Comparison of ENCODE assay signal across 1 cellular context in the genomic region with DNA sequence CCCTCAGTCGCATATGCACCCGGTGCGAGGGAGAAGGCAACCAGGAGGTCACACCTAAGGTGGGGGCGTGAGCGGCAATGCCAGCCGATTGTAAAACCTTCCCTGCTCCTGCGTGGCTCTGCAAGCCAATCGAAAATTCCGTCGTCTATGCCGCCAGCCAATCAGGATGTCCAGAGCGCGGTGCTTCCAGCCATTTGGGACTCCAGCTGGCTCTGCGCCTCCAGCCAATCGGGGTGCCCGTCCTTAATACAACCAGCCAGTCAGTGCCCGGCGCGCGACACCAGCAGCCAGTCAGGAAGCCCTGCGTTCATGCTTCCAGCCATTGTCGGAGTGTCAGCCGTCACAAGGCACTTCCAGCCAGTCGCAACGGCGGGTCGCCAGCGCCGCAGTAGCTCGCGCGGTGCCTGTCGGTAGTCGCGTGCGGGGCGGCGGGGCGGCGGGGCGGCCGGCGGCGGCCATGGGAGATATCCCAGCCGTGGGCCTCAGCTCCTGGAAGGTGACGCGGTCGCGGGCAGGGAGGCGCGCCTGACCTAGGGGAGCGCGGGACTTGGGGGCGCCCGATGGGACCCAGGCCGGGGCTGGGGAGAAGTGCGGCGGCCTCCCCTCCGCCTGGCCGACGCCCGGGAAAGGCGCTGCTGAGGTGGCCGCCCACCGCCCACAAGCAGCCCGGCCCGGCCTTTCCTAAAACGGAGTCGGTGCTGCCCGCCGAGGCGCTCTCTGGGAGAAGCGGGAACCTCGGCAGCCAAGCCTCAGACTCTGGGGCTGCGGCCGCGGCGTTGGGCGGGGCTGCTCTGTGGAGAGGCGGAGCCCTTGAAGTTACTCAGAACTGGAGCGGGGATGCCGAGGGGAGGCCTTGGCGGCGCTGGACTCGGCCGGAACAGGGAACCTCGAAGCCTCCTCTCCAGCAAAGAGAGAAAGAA.
TF ChIP-seq lines count a peak whose summit lies in the region.

Gene AKR1E2, plus strand, starts transcription at position 340 of the 920 bp plus-strand sequence. Its CDS starts 118 bp downstream, at position 458.

TF ChIP-seq in WTC11, 78 proteins besides CTCF, POLR2A, EP300 and RAD21 (continued from another document and continues in another):
- TF ChIP-seq STAT6 (CRISPR knock-in tag; conservative IDR thresholded peaks at IDR 0.05; ENCODE audit: low read depth) (0 out of 2 replicates have a peak, but pooled peaks have one; percentile 31), NR3C1 (CRISPR knock-in tag; conservative IDR thresholded peaks at IDR 0.05; ENCODE audit: low read depth) (no peak; the same call in 1 of the 2 replicates), NFATC4 (CRISPR knock-in tag; IDR thresholded peaks at IDR 0.05) (no peak), ETV6 (CRISPR knock-in tag; IDR thresholded peaks at IDR 0.05) (peak; percentile 90), USF1 (CRISPR knock-in tag; IDR thresholded peaks at IDR 0.05) (peak; percentile 58; the same call in 1 of the 2 replicates), ZNF317 (CRISPR knock-in tag; IDR thresholded peaks at IDR 0.05; ENCODE audit: borderline replicate concordance, low read depth) (peak; percentile 66; the same call in 1 of the 2 replicates), ZNF416 (CRISPR knock-in tag; IDR thresholded peaks at IDR 0.05) (no peak), ZBTB21 (CRISPR knock-in tag; IDR thresholded peaks at IDR 0.05; ENCODE audit: borderline replicate concordance) (no peak), ZNF219 (CRISPR knock-in tag; IDR thresholded peaks at IDR 0.05; ENCODE audit: borderline replicate concordance) (no peak), ELF4 (CRISPR knock-in tag; IDR thresholded peaks at IDR 0.05; ENCODE audit: low read depth) (peak; percentile 89; the same call in 1 of the 2 replicates), NR2C2 (CRISPR knock-in tag; IDR thresholded peaks at IDR 0.05) (peak; percentile 86), KAT7 (CRISPR knock-in tag; IDR thresholded peaks at IDR 0.05; ENCODE audit: borderline replicate concordance) (peak; percentile 86; the same call in 1 of the 2 replicates), JAZF1 (CRISPR knock-in tag; IDR thresholded peaks at IDR 0.05) (no peak), HMGA2 (CRISPR knock-in tag; IDR thresholded peaks at IDR 0.05) (no peak), ZNF425 (CRISPR knock-in tag; conservative IDR thresholded peaks at IDR 0.05) (no peak), GTF2I (CRISPR knock-in tag; conservative IDR thresholded peaks at IDR 0.05) (no peak), SMAD4 (CRISPR knock-in tag; IDR thresholded peaks at IDR 0.05) (no peak), ATF1 (CRISPR knock-in tag; IDR thresholded peaks at IDR 0.05) (peak; percentile 87), ATF3 (CRISPR knock-in tag; conservative IDR thresholded peaks at IDR 0.05) (0 out of 2 replicates have a peak, but pooled peaks have one; percentile 65), ZNF232 (CRISPR knock-in tag; IDR thresholded peaks at IDR 0.05) (0 out of 2 replicates have a peak, but pooled peaks have one; percentile 74), CREM (CRISPR knock-in tag; IDR thresholded peaks at IDR 0.05) (peak; percentile 82), ATF6 (CRISPR knock-in tag; IDR thresholded peaks at IDR 0.05) (no peak), RORB (CRISPR knock-in tag; IDR thresholded peaks at IDR 0.05) (no peak), NFYB (CRISPR knock-in tag; conservative IDR thresholded peaks at IDR 0.05; ENCODE audit: low read depth) (peak; percentile 96), ZNF263 (CRISPR knock-in tag; IDR thresholded peaks at IDR 0.05; ENCODE audit: low read depth) (peak; percentile 71), E2F5 (CRISPR knock-in tag; IDR thresholded peaks at IDR 0.05) (peak; percentile 93), MXD4 (CRISPR knock-in tag; IDR thresholded peaks at IDR 0.05; ENCODE audit: borderline replicate concordance) (no peak), PRRX2 (CRISPR knock-in tag; IDR thresholded peaks at IDR 0.05) (no peak)
- TF ChIP-seq, protein P1, sequence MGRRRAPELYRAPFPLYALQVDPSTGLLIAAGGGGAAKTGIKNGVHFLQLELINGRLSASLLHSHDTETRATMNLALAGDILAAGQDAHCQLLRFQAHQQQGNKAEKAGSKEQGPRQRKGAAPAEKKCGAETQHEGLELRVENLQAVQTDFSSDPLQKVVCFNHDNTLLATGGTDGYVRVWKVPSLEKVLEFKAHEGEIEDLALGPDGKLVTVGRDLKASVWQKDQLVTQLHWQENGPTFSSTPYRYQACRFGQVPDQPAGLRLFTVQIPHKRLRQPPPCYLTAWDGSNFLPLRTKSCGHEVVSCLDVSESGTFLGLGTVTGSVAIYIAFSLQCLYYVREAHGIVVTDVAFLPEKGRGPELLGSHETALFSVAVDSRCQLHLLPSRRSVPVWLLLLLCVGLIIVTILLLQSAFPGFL (CRISPR knock-in tag; IDR thresholded peaks at IDR 0.05; ENCODE audit: borderline replicate concordance): peak; percentile 25; the same call in 1 of the 2 replicates
- TF ChIP-seq, protein P2, sequence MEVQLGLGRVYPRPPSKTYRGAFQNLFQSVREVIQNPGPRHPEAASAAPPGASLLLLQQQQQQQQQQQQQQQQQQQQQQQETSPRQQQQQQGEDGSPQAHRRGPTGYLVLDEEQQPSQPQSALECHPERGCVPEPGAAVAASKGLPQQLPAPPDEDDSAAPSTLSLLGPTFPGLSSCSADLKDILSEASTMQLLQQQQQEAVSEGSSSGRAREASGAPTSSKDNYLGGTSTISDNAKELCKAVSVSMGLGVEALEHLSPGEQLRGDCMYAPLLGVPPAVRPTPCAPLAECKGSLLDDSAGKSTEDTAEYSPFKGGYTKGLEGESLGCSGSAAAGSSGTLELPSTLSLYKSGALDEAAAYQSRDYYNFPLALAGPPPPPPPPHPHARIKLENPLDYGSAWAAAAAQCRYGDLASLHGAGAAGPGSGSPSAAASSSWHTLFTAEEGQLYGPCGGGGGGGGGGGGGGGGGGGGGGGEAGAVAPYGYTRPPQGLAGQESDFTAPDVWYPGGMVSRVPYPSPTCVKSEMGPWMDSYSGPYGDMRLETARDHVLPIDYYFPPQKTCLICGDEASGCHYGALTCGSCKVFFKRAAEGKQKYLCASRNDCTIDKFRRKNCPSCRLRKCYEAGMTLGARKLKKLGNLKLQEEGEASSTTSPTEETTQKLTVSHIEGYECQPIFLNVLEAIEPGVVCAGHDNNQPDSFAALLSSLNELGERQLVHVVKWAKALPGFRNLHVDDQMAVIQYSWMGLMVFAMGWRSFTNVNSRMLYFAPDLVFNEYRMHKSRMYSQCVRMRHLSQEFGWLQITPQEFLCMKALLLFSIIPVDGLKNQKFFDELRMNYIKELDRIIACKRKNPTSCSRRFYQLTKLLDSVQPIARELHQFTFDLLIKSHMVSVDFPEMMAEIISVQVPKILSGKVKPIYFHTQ (CRISPR knock-in tag; IDR thresholded peaks at IDR 0.05): no peak
- TF ChIP-seq, protein P3, sequence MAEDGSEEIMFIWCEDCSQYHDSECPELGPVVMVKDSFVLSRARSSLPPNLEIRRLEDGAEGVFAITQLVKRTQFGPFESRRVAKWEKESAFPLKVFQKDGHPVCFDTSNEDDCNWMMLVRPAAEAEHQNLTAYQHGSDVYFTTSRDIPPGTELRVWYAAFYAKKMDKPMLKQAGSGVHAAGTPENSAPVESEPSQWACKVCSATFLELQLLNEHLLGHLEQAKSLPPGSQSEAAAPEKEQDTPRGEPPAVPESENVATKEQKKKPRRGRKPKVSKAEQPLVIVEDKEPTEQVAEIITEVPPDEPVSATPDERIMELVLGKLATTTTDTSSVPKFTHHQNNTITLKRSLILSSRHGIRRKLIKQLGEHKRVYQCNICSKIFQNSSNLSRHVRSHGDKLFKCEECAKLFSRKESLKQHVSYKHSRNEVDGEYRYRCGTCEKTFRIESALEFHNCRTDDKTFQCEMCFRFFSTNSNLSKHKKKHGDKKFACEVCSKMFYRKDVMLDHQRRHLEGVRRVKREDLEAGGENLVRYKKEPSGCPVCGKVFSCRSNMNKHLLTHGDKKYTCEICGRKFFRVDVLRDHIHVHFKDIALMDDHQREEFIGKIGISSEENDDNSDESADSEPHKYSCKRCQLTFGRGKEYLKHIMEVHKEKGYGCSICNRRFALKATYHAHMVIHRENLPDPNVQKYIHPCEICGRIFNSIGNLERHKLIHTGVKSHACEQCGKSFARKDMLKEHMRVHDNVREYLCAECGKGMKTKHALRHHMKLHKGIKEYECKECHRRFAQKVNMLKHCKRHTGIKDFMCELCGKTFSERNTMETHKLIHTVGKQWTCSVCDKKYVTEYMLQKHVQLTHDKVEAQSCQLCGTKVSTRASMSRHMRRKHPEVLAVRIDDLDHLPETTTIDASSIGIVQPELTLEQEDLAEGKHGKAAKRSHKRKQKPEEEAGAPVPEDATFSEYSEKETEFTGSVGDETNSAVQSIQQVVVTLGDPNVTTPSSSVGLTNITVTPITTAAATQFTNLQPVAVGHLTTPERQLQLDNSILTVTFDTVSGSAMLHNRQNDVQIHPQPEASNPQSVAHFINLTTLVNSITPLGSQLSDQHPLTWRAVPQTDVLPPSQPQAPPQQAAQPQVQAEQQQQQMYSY (CRISPR knock-in tag; IDR thresholded peaks at IDR 0.05): peak; percentile 49; the same call in 1 of the 2 replicates
- TF ChIP-seq, protein P4, sequence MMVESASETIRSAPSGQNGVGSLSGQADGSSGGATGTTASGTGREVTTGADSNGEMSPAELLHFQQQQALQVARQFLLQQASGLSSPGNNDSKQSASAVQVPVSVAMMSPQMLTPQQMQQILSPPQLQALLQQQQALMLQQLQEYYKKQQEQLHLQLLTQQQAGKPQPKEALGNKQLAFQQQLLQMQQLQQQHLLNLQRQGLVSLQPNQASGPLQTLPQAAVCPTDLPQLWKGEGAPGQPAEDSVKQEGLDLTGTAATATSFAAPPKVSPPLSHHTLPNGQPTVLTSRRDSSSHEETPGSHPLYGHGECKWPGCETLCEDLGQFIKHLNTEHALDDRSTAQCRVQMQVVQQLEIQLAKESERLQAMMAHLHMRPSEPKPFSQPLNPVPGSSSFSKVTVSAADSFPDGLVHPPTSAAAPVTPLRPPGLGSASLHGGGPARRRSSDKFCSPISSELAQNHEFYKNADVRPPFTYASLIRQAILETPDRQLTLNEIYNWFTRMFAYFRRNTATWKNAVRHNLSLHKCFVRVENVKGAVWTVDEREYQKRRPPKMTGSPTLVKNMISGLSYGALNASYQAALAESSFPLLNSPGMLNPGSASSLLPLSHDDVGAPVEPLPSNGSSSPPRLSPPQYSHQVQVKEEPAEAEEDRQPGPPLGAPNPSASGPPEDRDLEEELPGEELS (CRISPR knock-in tag; IDR thresholded peaks at IDR 0.05): peak; percentile 9; the same call in 1 of the 2 replicates
